In the genomic region with DNA sequence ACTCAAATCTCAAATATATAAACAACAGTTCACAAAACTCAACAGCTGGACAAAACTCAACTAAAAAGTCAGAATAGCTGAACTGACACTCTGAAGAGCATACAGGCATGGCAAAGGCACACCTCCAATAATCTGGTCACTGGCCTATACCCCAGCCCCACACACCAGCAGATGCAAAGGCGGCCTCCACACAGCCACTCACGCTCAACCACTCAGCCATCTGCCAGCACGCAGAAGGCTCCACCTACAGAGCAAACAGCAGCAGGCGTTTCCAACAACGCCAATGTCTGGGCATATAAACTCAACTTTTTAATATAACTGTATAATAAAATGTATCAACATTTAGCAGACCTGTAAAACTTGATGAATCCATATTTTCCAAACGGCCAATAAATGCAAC, we compare ENCODE assay signal across 17 cellular contexts. TPM values are rescaled to one million over a fixed set of nuclear protein-coding genes. Genes with fewer than 3 reads are reported as not detected.
DNase-seq lines count a peak whose midpoint lies in the region; ATAC-seq and TF ChIP-seq lines count a peak whose summit lies in the region.
"Had no signal": no experiment of that assay in that cellular context is flagged by ENCODE, and none has a peak within 500 bp of the region (broad histone marks: within the 10 kb centered on the region; RNA-seq: fewer than 3 reads in every experiment).

No MANE protein-coding gene starts in this region.

- H3K4me1 Mint-ChIP-seq in CD8-positive, alpha-beta memory T cell, result peaks cover 96 to 100% (median 98%) of the 10 kb centered on the region in 3 donors
- peaks cover 77% of the 10 kb centered on the region for H3K4me1 Mint-ChIP-seq in glutamatergic neuron (ENCODE audit: low read depth, unreplicated experiment)

- DNase-seq in CD8-positive, alpha-beta memory T cell, result no peak
- DNase-seq in NCI-H2171 treated with DMSO at 0.1 percent for 48 hours (lab: John Stamatoyannopoulos, UW) (peak; percentile 74), glutamatergic neuron (peak; percentile 78), AG08396 (ENCODE audit: low spot score) (no peak), hepatic stellate cell (ENCODE audit: low spot score) (no peak)
- DNase-seq in central memory CD4-positive, alpha-beta T cell, result no peak
- DNase-seq in effector CD8-positive, alpha-beta T cell (lab: John Stamatoyannopoulos, UW), result no peak
- DNase-seq: activated CD8-positive, alpha-beta memory T cell treated with anti-CD3 and anti-CD28 coated beads for 24 hours; activated naive CD4-positive, alpha-beta T cell treated with Interleukin-2 at 50 U/mL for 16 hours; lower lobe of right lung; NCI-H2029 treated with DMSO at 0.1 percent for 48 hours; spleen had no signal

- H3K4me1 ChIP-seq in CD8-positive, alpha-beta memory T cell (ENCODE audit: insufficient read depth, low read length), result peaks cover 99% of the 10 kb centered on the region

- H3K27ac ChIP-seq in CD8-positive, alpha-beta memory T cell (ENCODE audit: low read depth, low read length), result no peak overlapping the region
- H3K27ac ChIP-seq: hepatocyte, KMS-11, lower lobe of right lung, RWPE1, spleen, thoracic aorta had no signal

- ATAC-seq in GM18519 (IDR thresholded peaks at IDR 0.05; ENCODE audit: low FRiP score, unreplicated experiment), result peak; percentile 31

- no peaks in the 10 kb centered on the region for H3K36me3 ChIP-seq in CD8-positive, alpha-beta memory T cell (ENCODE audit: insufficient read depth, low read length)
- H3K36me3 ChIP-seq: lower lobe of right lung, spleen, thoracic aorta had no signal

- no peaks in the 10 kb centered on the region for H3K9me3 ChIP-seq in CD8-positive, alpha-beta memory T cell (ENCODE audit: low read length)
- H3K9me3 ChIP-seq: lower lobe of right lung, spleen, thoracic aorta had no signal

- POLR2A ChIA-PET in CD8-positive, alpha-beta memory T cell (lab: Charles Lee), result no interaction called here

- H3K9me3 Mint-ChIP-seq in CD8-positive, alpha-beta memory T cell, result no peaks in the 10 kb centered on the region
- H3K9me3 Mint-ChIP-seq in glutamatergic neuron (ENCODE audit: unreplicated experiment), result peaks cover 16% of the 10 kb centered on the region

- CTCF ChIA-PET in CD8-positive, alpha-beta memory T cell (lab: Charles Lee), result interaction anchor here (0.8 to 1.0 kb wide), 2 partner anchors 11 to 62 kb away, joined by 3 to 4 read pairs; no protein-coding TSS in a partner anchor

- H3K4me3 Mint-ChIP-seq in CD8-positive, alpha-beta memory T cell, result peak overlapping the region in 4 of 7 donors; percentile 28 to 79 (median 53)
- H3K4me3 Mint-ChIP-seq in glutamatergic neuron (ENCODE audit: unreplicated experiment), result peak overlapping the region; percentile 50

- no peaks in the 10 kb centered on the region for H3K27me3 ChIP-seq in CD8-positive, alpha-beta memory T cell (ENCODE audit: insufficient read depth, low read length, poor library complexity, severe bottlenecking)
- H3K27me3 ChIP-seq: hepatocyte, spleen had no signal

- H3K27ac Mint-ChIP-seq in CD8-positive, alpha-beta memory T cell, result peak overlapping the region in 1 of 8 donors; percentile 63
- peak overlapping the region; percentile 97 for H3K27ac Mint-ChIP-seq in glutamatergic neuron (ENCODE audit: unreplicated experiment)

- TF ChIP-seq CTCF in glutamatergic neuron (IDR thresholded peaks at IDR 0.05; ENCODE audit: partially characterized antibody, unreplicated experiment), result no peak

- H3K4me3 ChIP-seq in CD8-positive, alpha-beta memory T cell (ENCODE audit: low read length), result no peak overlapping the region
- H3K4me3 ChIP-seq: hepatocyte, lower lobe of right lung, spleen, thoracic aorta had no signal

- H3K27me3 Mint-ChIP-seq in CD8-positive, alpha-beta memory T cell, result peaks cover 0 to 2% of the 10 kb centered on the region in 2 donors
- H3K27me3 Mint-ChIP-seq in glutamatergic neuron (ENCODE audit: unreplicated experiment), result peaks cover 11% of the 10 kb centered on the region

- H3K36me3 Mint-ChIP-seq in CD8-positive, alpha-beta memory T cell, result no peaks in the 10 kb centered on the region
- H3K36me3 Mint-ChIP-seq in glutamatergic neuron (ENCODE audit: unreplicated experiment), result no peaks in the 10 kb centered on the region

RNA-seq across cellular contexts. Expression of a gene that starts 17.2 kb away (rescaled TPM):
- total RNA-seq in CD8-positive, alpha-beta memory T cell, result 100 to 1,000 TPM; 189 to 192 TPM
- 12.6 TPM for polyA plus RNA-seq in CD8-positive, alpha-beta memory T cell
- 167 TPM for total RNA-seq in glutamatergic neuron (ENCODE audit: unreplicated experiment)

Comparison
In these comparisons a context has a peak if more than half of its experiments do, and no peak if none do; other contexts are left out.
1. DNase-seq: peak in NCI-H2171 treated with DMSO at 0.1 percent for 48 hours (single experiment) and glutamatergic neuron (single experiment); none in CD8-positive, alpha-beta memory T cell (0 of 5), AG08396 (single experiment), central memory CD4-positive, alpha-beta T cell (single experiment), effector CD8-positive, alpha-beta T cell (single experiment) and hepatic stellate cell (single experiment).